ENCODE assay signal across 9 cellular contexts in genomic region chr6:41731561-41732086, GRCh38. TPM values are rescaled to one million over a fixed set of nuclear protein-coding genes. Genes with fewer than 3 reads are reported as not detected.
DNase-seq lines count a peak whose midpoint lies in the region; ATAC-seq and TF ChIP-seq lines count a peak whose summit lies in the region.
"Had no signal": no experiment of that assay in that cellular context is flagged by ENCODE, and none has a peak within 500 bp of the region (broad histone marks: within the 10 kb centered on the region; RNA-seq: fewer than 3 reads in every experiment).

No MANE protein-coding gene starts in this region.

- H3K79me2 ChIP-seq in GM23338 (replicated peaks; ENCODE audit: insufficient read depth): no peaks in the 10 kb centered on the region

- H4K20me1 ChIP-seq in GM23338 (replicated peaks; ENCODE audit: insufficient read depth): no peaks in the 10 kb centered on the region

- DNase-seq in chondrocyte (ENCODE audit: low spot score) (peak; percentile 19), spleen (peak; percentile 66), GM23338 (ENCODE audit: low spot score) (no peak), HuH-7.5 (ENCODE audit: low spot score) (no peak), mesothelial cell of epicardium (ENCODE audit: low spot score in 2 of 2, unreplicated experiment in 2 of 2) (no peak)
- DNase-seq: activated CD8-positive, alpha-beta memory T cell treated with anti-CD3 and anti-CD28 coated beads, Interleukin-2, amount 10 ng/mL, durations not matched to agents 7 days and 5 days; NCI-H2171; right cardiac atrium had no signal

- H3K9me3 Mint-ChIP-seq in IgD-negative memory B cell (no peaks in the 10 kb centered on the region), chondrocyte (ENCODE audit: low read depth) (no peaks in the 10 kb centered on the region), GM23338 (no peaks in the 10 kb centered on the region), mesothelial cell of epicardium (no peaks in the 10 kb centered on the region)

- H3K27ac Mint-ChIP-seq in IgD-negative memory B cell (peak overlapping the region; percentile 84 to 96 (median 94)), chondrocyte (ENCODE audit: unreplicated experiment) (no peak overlapping the region), GM23338 (no peak overlapping the region), mesothelial cell of epicardium (no peak overlapping the region)

- H3K27me3 Mint-ChIP-seq in IgD-negative memory B cell: no peaks in the 10 kb centered on the region
- no peaks in the 10 kb centered on the region for H3K27me3 Mint-ChIP-seq in chondrocyte (ENCODE audit: low read depth)
- H3K27me3 Mint-ChIP-seq in GM23338 (ENCODE audit: insufficient read depth, low read depth, poor library complexity): peaks cover 24% of the 10 kb centered on the region
- H3K27me3 Mint-ChIP-seq in mesothelial cell of epicardium (ENCODE audit: low read depth): peaks cover 25% of the 10 kb centered on the region
- H3K27me3 Mint-ChIP-seq: activated CD8-positive, alpha-beta memory T cell treated with anti-CD3 and anti-CD28 coated beads, Interleukin-2, amount 10 ng/mL, durations not matched to agents 7 days and 5 days had no signal

- TF ChIP-seq CTCF in chondrocyte (IDR thresholded peaks at IDR 0.05) (no peak), spleen (IDR thresholded peaks at IDR 0.05 in 8 of 11, conservative IDR thresholded peaks at IDR 0.05 in 3 of 11) (no peak), GM23338 (conservative IDR thresholded peaks at IDR 0.05; ENCODE audit: low read depth in 2 of 2) (no peak), mesothelial cell of epicardium (IDR thresholded peaks at IDR 0.05; ENCODE audit: unreplicated experiment) (no peak)

- H3K4me3 Mint-ChIP-seq in IgD-negative memory B cell (peak overlapping the region; percentile 90 to 95 (median 92)), chondrocyte (ENCODE audit: unreplicated experiment) (no peak overlapping the region), GM23338 (no peak overlapping the region; the same call in 2 of the 3 replicates), mesothelial cell of epicardium (no peak overlapping the region)

- H3K9me2 ChIP-seq in GM23338 (ENCODE audit: insufficient read depth): no peaks in the 10 kb centered on the region

- intact Hi-C loops in spleen (cut with DNase I; ENCODE audit: low total_unique reads): loop anchor here (10.0 kb wide), 1 partner anchor 47 kb away; no protein-coding TSS in a partner anchor

- peaks cover 14% of the 10 kb centered on the region for H3F3A ChIP-seq in GM23338 (replicated peaks; ENCODE audit: low read depth)

- peaks cover 0 to 17% (median 0%) of the 10 kb centered on the region in 6 donors for H3K36me3 ChIP-seq in spleen
- H3K36me3 ChIP-seq in GM23338 (ENCODE audit: insufficient read depth): no peaks in the 10 kb centered on the region

- no peak for TF ChIP-seq POLR2A in spleen (IDR thresholded peaks at IDR 0.05)

- H3K4me2 ChIP-seq in GM23338: no peak overlapping the region

- no peak overlapping the region for H2AFZ ChIP-seq in GM23338

- 56 to 82% (median 77%) methylated on average over 7 of the region's 7 CpGs for WGBS in spleen, 5 donors

- H3K4me1 Mint-ChIP-seq in IgD-negative memory B cell: peaks cover 26 to 41% (median 34%) of the 10 kb centered on the region in 3 donors
- peaks cover 30% of the 10 kb centered on the region for H3K4me1 Mint-ChIP-seq in chondrocyte (ENCODE audit: low read depth)
- peaks cover 54% of the 10 kb centered on the region for H3K4me1 Mint-ChIP-seq in GM23338
- H3K4me1 Mint-ChIP-seq in mesothelial cell of epicardium: peaks cover 7% of the 10 kb centered on the region

- H3K27me3 ChIP-seq in spleen (replicated peaks in 1 of 7): no peaks in the 10 kb centered on the region
- peaks cover 18% of the 10 kb centered on the region for H3K27me3 ChIP-seq in GM23338 (ENCODE audit: insufficient read depth)

- H3K4me1 ChIP-seq in spleen (peaks cover 43 to 84% (median 80%) of the 10 kb centered on the region in 6 donors), GM23338 (ENCODE audit: insufficient read depth) (peaks cover 32% of the 10 kb centered on the region)

- H3K9me3 ChIP-seq in spleen: no peaks in the 10 kb centered on the region

- H3K4me3 ChIP-seq in spleen: peak overlapping the region in 7 of 8 donors; percentile 16 to 98 (median 93)
- no peak overlapping the region for H3K4me3 ChIP-seq in GM23338

- no peak for ATAC-seq in GM23338
- ATAC-seq: activated CD8-positive, alpha-beta memory T cell treated with anti-CD3 and anti-CD28 coated beads, Interleukin-2, amount 10 ng/mL, durations not matched to agents 7 days and 5 days; right cardiac atrium had no signal

- H3K36me3 Mint-ChIP-seq in IgD-negative memory B cell: peaks cover 12% of the 10 kb centered on the region
- H3K36me3 Mint-ChIP-seq in chondrocyte (ENCODE audit: low read depth): no peaks in the 10 kb centered on the region
- H3K36me3 Mint-ChIP-seq in GM23338 (ENCODE audit: low read depth): no peaks in the 10 kb centered on the region
- H3K36me3 Mint-ChIP-seq in mesothelial cell of epicardium: no peaks in the 10 kb centered on the region
- H3K36me3 Mint-ChIP-seq: activated CD8-positive, alpha-beta memory T cell treated with anti-CD3 and anti-CD28 coated beads, Interleukin-2, amount 10 ng/mL, durations not matched to agents 7 days and 5 days had no signal

- H3K27ac ChIP-seq in spleen (peak overlapping the region; percentile 10 to 100 (median 98)), GM23338 (ENCODE audit: low read depth) (no peak overlapping the region)

TF ChIP-seq in GM23338, 12 proteins besides CTCF, POLR2A, EP300 and RAD21 (continues in another document):
- no peak for TF ChIP-seq CREB1 (CRISPR knock-in tag; IDR thresholded peaks at IDR 0.05; ENCODE audit: low read depth)

RNA-seq across cellular contexts. Expression of gene TFEB, which starts 3.8 kb away (rescaled TPM):
- 196 TPM for polyA plus RNA-seq in IgD-negative memory B cell
- 10.7 to 12.4 TPM (median 11.6 TPM) in 3 replicates for total RNA-seq in chondrocyte
- total RNA-seq in spleen: 10 to 100 TPM; 55.9 to 80.8 (median 75.3) TPM
- polyA plus RNA-seq in spleen: 100 to 1,000 TPM in 1 of 3 donors, 10 to 100 TPM in 2; 83.5 to 150 (median 97.4) TPM
- total RNA-seq in GM23338 (2014; rRNA removed; shearing (Covaris generic)): 1.7 and 4.3 TPM in 2 replicates
- 1.1 and 1.3 TPM in 2 replicates for polyA plus RNA-seq in GM23338 (2016; fragmentation: Nextera tagmentation; extraction: Ambion mirVana)
- total RNA-seq in mesothelial cell of epicardium: 3.2 to 4.4 TPM (median 3.8 TPM) in 3 replicates

RNA-seq across cellular contexts. Expression of gene PGC, which starts 15.6 kb away (rescaled TPM):
- not detected for polyA plus RNA-seq in IgD-negative memory B cell
- total RNA-seq in chondrocyte: not detected in 3 replicates
- total RNA-seq in spleen: not detected
- polyA plus RNA-seq in spleen: under 1 TPM; 0.26 to 0.74 (median 0.48) TPM
- total RNA-seq in GM23338 (2014; rRNA removed; shearing (Covaris generic)): not detected in 2 replicates
- polyA plus RNA-seq in GM23338 (2016; fragmentation: Nextera tagmentation; extraction: Ambion mirVana): not detected in 2 replicates
- total RNA-seq in mesothelial cell of epicardium: not detected in 3 replicates
- total RNA-seq: activated CD8-positive, alpha-beta memory T cell treated with anti-CD3 and anti-CD28 coated beads, Interleukin-2, amount 10 ng/mL, durations not matched to agents 7 days and 5 days had no signal

RNA-seq across cellular contexts. Expression of gene FRS3, which starts 48.1 kb away (rescaled TPM):
- polyA plus RNA-seq in IgD-negative memory B cell (2.9 TPM), spleen (1 to 10 TPM; 2.6 to 6.2 (median 4.8) TPM), GM23338 (2016; fragmentation: Nextera tagmentation; extraction: Ambion mirVana) (1.3 and 2.0 TPM in 2 replicates)
- total RNA-seq in chondrocyte (3.0 to 3.8 TPM (median 3.3 TPM) in 3 replicates), spleen (1 to 10 TPM; 3.7 to 7.3 (median 6.3) TPM), mesothelial cell of epicardium (5.8 to 6.8 TPM (median 6.3 TPM) in 3 replicates)
- 3.3 and 4.9 TPM in 2 replicates for total RNA-seq in GM23338 (2014; rRNA removed; shearing (Covaris generic))

RNA-seq across cellular contexts. Expression of gene PRICKLE4, which starts 49.0 kb away (rescaled TPM):
- polyA plus RNA-seq in IgD-negative memory B cell (not detected), spleen (1 to 10 TPM in 1 of 3 donors, under 1 TPM in 2; 0.41 to 5.3 (median 0.61) TPM), GM23338 (2016; fragmentation: Nextera tagmentation; extraction: Ambion mirVana) (0.42 and 0.48 TPM in 2 replicates)
- total RNA-seq in chondrocyte (3.1 to 5.9 TPM (median 3.6 TPM) in 3 replicates), spleen (10 to 100 TPM in 5 of 7 donors, 1 to 10 TPM in 2; 5.4 to 32.8 (median 14.2) TPM), mesothelial cell of epicardium (4.5 to 8.1 TPM (median 6.6 TPM) in 3 replicates)
- 0.66 and 0.89 TPM in 2 replicates for total RNA-seq in GM23338 (2014; rRNA removed; shearing (Covaris generic))
- total RNA-seq: activated CD8-positive, alpha-beta memory T cell treated with anti-CD3 and anti-CD28 coated beads, Interleukin-2, amount 10 ng/mL, durations not matched to agents 7 days and 5 days had no signal

RNA-seq across cellular contexts. Expression of gene TOMM6, which starts 55.9 kb away (rescaled TPM):
- polyA plus RNA-seq in IgD-negative memory B cell (387 TPM), spleen (100 to 1,000 TPM; 376 to 439 (median 430) TPM), GM23338 (2016; fragmentation: Nextera tagmentation; extraction: Ambion mirVana) (357 and 372 TPM in 2 replicates)
- total RNA-seq in chondrocyte (96.1 to 129 TPM (median 97.6 TPM) in 3 replicates), spleen (100 to 1,000 TPM; 110 to 152 (median 135) TPM), mesothelial cell of epicardium (151 to 168 TPM (median 158 TPM) in 3 replicates)
- total RNA-seq in GM23338 (2014; rRNA removed; shearing (Covaris generic)): 180 and 195 TPM in 2 replicates

Comparison
In these comparisons a context has a peak if more than half of its experiments do, and no peak if none do; other contexts are left out.
1. H3K27ac Mint-ChIP-seq: peak in IgD-negative memory B cell (3 of 3); none in chondrocyte (single experiment), GM23338 (single experiment) and mesothelial cell of epicardium (single experiment).
2. H3K4me3 Mint-ChIP-seq: peak in IgD-negative memory B cell (4 of 4); none in chondrocyte (single experiment), GM23338 (single experiment) and mesothelial cell of epicardium (single experiment).
3. DNase-seq: peak in chondrocyte (single experiment) and spleen (single experiment); none in GM23338 (single experiment), HuH-7.5 (single experiment) and mesothelial cell of epicardium (0 of 2).